ENCODE assay signal across 18 cellular contexts in the genomic region with DNA sequence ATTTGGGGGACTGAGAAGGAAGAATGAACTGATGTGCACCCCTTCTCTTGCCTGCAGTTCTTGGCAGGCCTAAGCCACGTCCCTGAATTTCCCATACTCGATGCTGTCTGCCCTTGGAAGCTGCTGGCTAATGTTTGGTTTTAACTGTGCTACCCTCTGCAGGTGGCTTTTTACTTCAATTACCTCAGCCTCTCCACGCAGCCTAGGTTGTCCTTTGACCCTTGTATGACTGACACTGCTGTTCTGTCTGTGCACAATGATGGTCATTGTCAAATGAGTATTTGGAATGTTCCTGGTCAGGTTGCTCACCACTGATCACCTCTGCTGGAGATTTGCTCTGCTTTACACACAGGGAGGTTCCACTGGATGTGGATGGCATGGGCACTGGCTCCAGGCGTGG.
DNase-seq lines count a peak whose midpoint lies in the region; ATAC-seq and TF ChIP-seq lines count a peak whose summit lies in the region.
"Had no signal": no experiment of that assay in that cellular context is flagged by ENCODE, and none has a peak within 500 bp of the region (broad histone marks: within the 10 kb centered on the region; RNA-seq: fewer than 3 reads in every experiment).

No MANE protein-coding gene starts in this region.

- H3K4me1 ChIP-seq in Caco-2 (peaks cover 27% of the 10 kb centered on the region), trophoblast cell (ENCODE audit: control insufficient read depth in 1 of 2, insufficient read depth in 2 of 2, low read length in 2 of 2) (peaks cover 15 to 17% of the 10 kb centered on the region in 2 experiments), PC-3 (ENCODE audit: insufficient read depth, low read length) (no peaks in the 10 kb centered on the region)
- H3K4me1 ChIP-seq: BE2C had no signal

- H3K4me2 ChIP-seq in trophoblast cell (ENCODE audit: low read length): no peak overlapping the region
- no peak overlapping the region for H3K4me2 ChIP-seq in PC-3 (ENCODE audit: low read length)

- no peaks in the 10 kb centered on the region for H3F3A ChIP-seq in PC-3 (ENCODE audit: low read length, unreplicated experiment)

- no peak overlapping the region for H2BK5ac ChIP-seq in trophoblast cell (ENCODE audit: low read depth, low read length, poor library complexity)

- no peak overlapping the region for H2BK12ac ChIP-seq in trophoblast cell (ENCODE audit: low read length)

- no peak overlapping the region for H4K8ac ChIP-seq in trophoblast cell (ENCODE audit: low read depth, low read length)

- H3K9me3 ChIP-seq in Caco-2 (no peaks in the 10 kb centered on the region), trophoblast cell (ENCODE audit: insufficient read depth, low read depth, low read length) (no peaks in the 10 kb centered on the region), PC-3 (ENCODE audit: low read length) (no peaks in the 10 kb centered on the region)
- H3K9me3 ChIP-seq: BE2C had no signal

- H3K4me3 Mint-ChIP-seq in Caco-2 (ENCODE audit: unreplicated experiment): no peak overlapping the region
- H3K4me3 Mint-ChIP-seq in activated T-cell treated with anti-CD3 and anti-CD28 coated beads, Interleukin-2, amount 50 U/mL, for 72 hours: no peak overlapping the region
- H3K4me3 Mint-ChIP-seq: CD4-positive, CD25-positive, alpha-beta regulatory T cell; CD8-positive, alpha-beta memory T cell; HFFc6; IgD-negative memory B cell had no signal

- H2BK120ac ChIP-seq in trophoblast cell (ENCODE audit: insufficient read depth, low read length, poor library complexity): peak overlapping the region; percentile 10

- no peaks in the 10 kb centered on the region for H3K9me2 ChIP-seq in PC-3 (replicated peaks; ENCODE audit: low read length)

- POLR2A ChIA-PET in Caco-2 (lab: Charles Lee) (no interaction called here), PC-3 (lab: Charles Lee; ENCODE audit: unreplicated experiment) (no interaction called here)

- H3K79me1 ChIP-seq in trophoblast cell (ENCODE audit: low read length): peaks cover 7% of the 10 kb centered on the region

- no peaks in the 10 kb centered on the region for H3K27me3 ChIP-seq in Caco-2 (replicated peaks; ENCODE audit: control insufficient read depth, insufficient read depth, low read length)
- no peaks in the 10 kb centered on the region for H3K27me3 ChIP-seq in trophoblast cell (ENCODE audit: insufficient read depth, low read length)
- no peaks in the 10 kb centered on the region for H3K27me3 ChIP-seq in PC-3 (ENCODE audit: low read length)
- H3K27me3 ChIP-seq: BE2C had no signal

- no peak for ATAC-seq in activated T-cell treated with anti-CD3 and anti-CD28 coated beads, Interleukin-2, amount 50 U/mL, for 72 hours (replicated peaks in 1 of 2)
- ATAC-seq in GM19455 (IDR thresholded peaks at IDR 0.05; ENCODE audit: unreplicated experiment) (no peak), PC-3 (no peak)
- ATAC-seq: HCT116 had no signal

- H3K9ac ChIP-seq in trophoblast cell (ENCODE audit: low read length) (no peak overlapping the region), PC-3 (ENCODE audit: low read length) (no peak overlapping the region)

- H2AFZ ChIP-seq in trophoblast cell (ENCODE audit: insufficient read depth, low read length, poor library complexity) (no peak overlapping the region), PC-3 (ENCODE audit: low read length) (no peak overlapping the region)

- DNase-seq in Caco-2: peak; percentile 41 to 44
- DNase-seq in HuH-7 (ENCODE audit: low spot score): peak; percentile 6
- DNase-seq in cerebellar cortex (ENCODE audit: low spot score): peak; percentile 18
- no peak for DNase-seq in trophoblast cell
- DNase-seq in activated T-cell treated with anti-CD3 and anti-CD28 coated beads, Interleukin-2, amount 50 U/mL, for 72 hours: no peak
- DNase-seq in PC-3: no peak
- DNase-seq: ACHN; BE2C; CD4-positive, CD25-positive, alpha-beta regulatory T cell; CD8-positive, alpha-beta memory T cell; COR-L47; GOT3; H7; HFFc6 had no signal

- H3K18ac ChIP-seq in trophoblast cell (ENCODE audit: low read length): no peak overlapping the region

- no peak overlapping the region for H3K4me3 ChIP-seq in Caco-2 (ENCODE audit: low read depth, low read length)
- H3K4me3 ChIP-seq in trophoblast cell (ENCODE audit: low read depth, low read length): no peak overlapping the region
- H3K4me3 ChIP-seq in PC-3 (ENCODE audit: low read length): no peak overlapping the region

- peak overlapping the region; percentile 74 for H3K27ac Mint-ChIP-seq in Caco-2 (ENCODE audit: unreplicated experiment)
- no peak overlapping the region for H3K27ac Mint-ChIP-seq in activated T-cell treated with anti-CD3 and anti-CD28 coated beads, Interleukin-2, amount 50 U/mL, for 72 hours
- H3K27ac Mint-ChIP-seq: CD4-positive, CD25-positive, alpha-beta regulatory T cell; CD8-positive, alpha-beta memory T cell; HFFc6; IgD-negative memory B cell had no signal

- CTCF ChIA-PET in Caco-2 (lab: Charles Lee) (no interaction called here), PC-3 (lab: Charles Lee) (no interaction called here)

- BruUV-seq in Caco-2 (replicated peaks; lab: Mats Ljungman, UMichigan) (no TSS peak), PC-3 (replicated peaks; lab: Mats Ljungman, UMichigan) (no TSS peak)

- no peaks in the 10 kb centered on the region for H3K27me3 Mint-ChIP-seq in Caco-2 (ENCODE audit: insufficient read depth, unreplicated experiment)
- H3K27me3 Mint-ChIP-seq in activated T-cell treated with anti-CD3 and anti-CD28 coated beads, Interleukin-2, amount 50 U/mL, for 72 hours (ENCODE audit: low read depth): no peaks in the 10 kb centered on the region

- H3K4ac ChIP-seq in trophoblast cell (ENCODE audit: low read depth, low read length): no peak overlapping the region

- no CpG with 5 or more reads among the region's 4 CpGs for WGBS in trophoblast cell (ENCODE audit: extremely low coverage, insufficient coverage, insufficient read length)

- H3K79me2 ChIP-seq in trophoblast cell (ENCODE audit: control insufficient read depth, insufficient read depth, low read length, poor library complexity) (no peaks in the 10 kb centered on the region), PC-3 (ENCODE audit: low read length) (no peaks in the 10 kb centered on the region)

- intact Hi-C loops in Caco-2 (cut with micrococcal nuclease; ENCODE audit: unreplicated experiment): loop anchor here (1.0 to 5.0 kb wide), 3 partner anchors 17 to 107 kb away; no protein-coding TSS in a partner anchor
- intact Hi-C loops in PC-3 (cut with micrococcal nuclease): no loop called here

- no peaks in the 10 kb centered on the region for H3K9me3 Mint-ChIP-seq in Caco-2 (ENCODE audit: unreplicated experiment)
- H3K9me3 Mint-ChIP-seq in activated T-cell treated with anti-CD3 and anti-CD28 coated beads, Interleukin-2, amount 50 U/mL, for 72 hours: no peaks in the 10 kb centered on the region
- H3K9me3 Mint-ChIP-seq: CD4-positive, CD25-positive, alpha-beta regulatory T cell; HFFc6; IgD-negative memory B cell had no signal

- H3K14ac ChIP-seq in trophoblast cell (ENCODE audit: low read length): no peak overlapping the region

- no peak overlapping the region for H3K27ac ChIP-seq in trophoblast cell (ENCODE audit: low read depth, low read length)
- no peak overlapping the region for H3K27ac ChIP-seq in PC-3 (ENCODE audit: low read length)
- H3K27ac ChIP-seq: HL-60 had no signal

- no peak overlapping the region for H2AK5ac ChIP-seq in trophoblast cell (ENCODE audit: low read length)

- no peaks in the 10 kb centered on the region for H4K20me1 ChIP-seq in PC-3 (ENCODE audit: low read length)

- H4K91ac ChIP-seq in trophoblast cell (ENCODE audit: low read depth, low read length): peak overlapping the region; percentile 8

- H3K36me3 Mint-ChIP-seq in Caco-2 (ENCODE audit: insufficient read depth, unreplicated experiment): no peaks in the 10 kb centered on the region
- no peaks in the 10 kb centered on the region for H3K36me3 Mint-ChIP-seq in activated T-cell treated with anti-CD3 and anti-CD28 coated beads, Interleukin-2, amount 50 U/mL, for 72 hours (ENCODE audit: insufficient read depth in 2 of 2)
- H3K36me3 Mint-ChIP-seq: CD4-positive, CD25-positive, alpha-beta regulatory T cell; CD8-positive, alpha-beta memory T cell; IgD-negative memory B cell had no signal

- H3K23ac ChIP-seq in trophoblast cell (ENCODE audit: low read length): no peak overlapping the region

- H3K36me3 ChIP-seq in Caco-2 (ENCODE audit: control insufficient read depth, insufficient read depth, low read length): no peaks in the 10 kb centered on the region
- H3K36me3 ChIP-seq in trophoblast cell (ENCODE audit: control insufficient read depth in 1 of 2, insufficient read depth in 2 of 2, low read length in 2 of 2): no peaks in the 10 kb centered on the region
- H3K36me3 ChIP-seq in PC-3 (ENCODE audit: low read depth, low read length): no peaks in the 10 kb centered on the region
- H3K36me3 ChIP-seq: BE2C had no signal

- TF ChIP-seq CTCF in Caco-2 (IDR thresholded peaks at IDR 0.05; ENCODE audit: insufficient read depth in 1 of 2, low read depth in 1 of 2, low read length in 1 of 2, severe bottlenecking in 1 of 2, unreplicated experiment in 1 of 2) (no peak), PC-3 (conservative IDR thresholded peaks at IDR 0.05; ENCODE audit: low read depth, low read length) (no peak)

- peaks cover 16% of the 10 kb centered on the region for H3K4me1 Mint-ChIP-seq in Caco-2 (ENCODE audit: low read depth, unreplicated experiment)
- H3K4me1 Mint-ChIP-seq in activated T-cell treated with anti-CD3 and anti-CD28 coated beads, Interleukin-2, amount 50 U/mL, for 72 hours (ENCODE audit: low read depth): no peaks in the 10 kb centered on the region
- H3K4me1 Mint-ChIP-seq: CD4-positive, CD25-positive, alpha-beta regulatory T cell; CD8-positive, alpha-beta memory T cell; IgD-negative memory B cell had no signal

- no peak overlapping the region for H4K12ac ChIP-seq in trophoblast cell (ENCODE audit: low read depth, low read length)

Comparison
In these comparisons a context has a peak if more than half of its experiments do, and no peak if none do; other contexts are left out.
1. DNase-seq: peak in Caco-2 (2 of 2), HuH-7 (single experiment) and cerebellar cortex (single experiment); none in trophoblast cell (0 of 2), activated T-cell treated with anti-CD3 and anti-CD28 coated beads, Interleukin-2, amount 50 U/mL, for 72 hours (0 of 2) and PC-3 (single experiment).